Comparison of ENCODE assay signal across 23 cellular contexts in the genomic region with DNA sequence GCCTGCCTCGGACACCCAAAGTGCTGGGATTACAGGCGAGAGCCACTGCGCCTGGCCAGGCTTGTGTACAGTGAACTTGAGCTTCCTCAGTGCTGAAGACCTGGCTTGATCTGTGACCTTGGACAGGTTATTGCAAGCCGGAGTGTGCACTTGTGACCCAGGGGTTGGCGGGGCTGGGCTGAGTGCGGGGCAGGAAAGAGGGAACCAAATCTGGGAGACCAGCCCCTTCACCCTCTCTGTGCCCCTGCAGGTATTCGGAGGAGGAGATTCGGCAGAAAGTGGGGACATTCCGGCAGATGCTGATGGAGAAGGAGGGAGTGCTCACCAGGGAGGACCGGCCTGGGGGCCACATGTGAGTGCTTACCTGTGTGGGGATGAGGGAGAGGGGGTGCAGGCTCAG. TPM values are rescaled to one million over a fixed set of nuclear protein-coding genes. Genes with fewer than 3 reads are reported as not detected.
DNase-seq lines count a peak whose midpoint lies in the region; ATAC-seq, FAIRE-seq and TF ChIP-seq lines count a peak whose summit lies in the region.
"Had no signal": no experiment of that assay in that cellular context is flagged by ENCODE, and none has a peak within 500 bp of the region (broad histone marks: within the 10 kb centered on the region; RNA-seq: fewer than 3 reads in every experiment).

No MANE protein-coding gene starts in this region.

- H3K36me3 Mint-ChIP-seq in stimulated activated naive CD8-positive, alpha-beta T cell treated with anti-CD3 and anti-CD28 coated beads, Interleukin-15, Interleukin-2, amounts not matched to agents 100 ng/mL and 50 ng/mL, for 24 hours (ENCODE audit: low read depth): no peaks in the 10 kb centered on the region
- no peaks in the 10 kb centered on the region for H3K36me3 Mint-ChIP-seq in activated CD4-positive, alpha-beta memory T cell treated with anti-CD3 and anti-CD28 coated beads for 36 hours
- H3K36me3 Mint-ChIP-seq: CD4-positive, alpha-beta memory T cell had no signal

- H4K20me1 ChIP-seq in K562 (replicated peaks; ENCODE audit: control insufficient read depth, insufficient read depth, low read length): peaks cover 3% of the 10 kb centered on the region; the same call in 1 of the 2 replicates

- in situ Hi-C loops in K562 (cut with MboI): no loop called here

- H3K4me1 ChIP-seq in K562 (replicated peaks in 1 of 2; ENCODE audit: control insufficient read depth in 2 of 2, insufficient read depth in 2 of 2, low read length in 2 of 2): peaks cover 0 to 6% of the 10 kb centered on the region in 2 experiments; a peak in 1 of 5 replicates
- peaks cover 0 to 5% of the 10 kb centered on the region in 2 donors for H3K4me1 ChIP-seq in neuronal stem cell (ENCODE audit: control insufficient read depth in 2 of 2, insufficient read depth in 1 of 2, low read depth in 1 of 2, low read length in 2 of 2)

- no peak for TF ChIP-seq EP300 in K562 (IDR thresholded peaks at IDR 0.05; ENCODE audit: low read length)

- peaks cover 7% of the 10 kb centered on the region for H3K27me3 Mint-ChIP-seq in stimulated activated naive CD8-positive, alpha-beta T cell treated with anti-CD3 and anti-CD28 coated beads, Interleukin-15, Interleukin-2, amounts not matched to agents 100 ng/mL and 50 ng/mL, for 24 hours
- H3K27me3 Mint-ChIP-seq in activated CD4-positive, alpha-beta memory T cell treated with anti-CD3 and anti-CD28 coated beads for 36 hours: peaks cover 5% of the 10 kb centered on the region

- no peaks in the 10 kb centered on the region for H3K9me3 Mint-ChIP-seq in stimulated activated naive CD8-positive, alpha-beta T cell treated with anti-CD3 and anti-CD28 coated beads, Interleukin-15, Interleukin-2, amounts not matched to agents 100 ng/mL and 50 ng/mL, for 24 hours
- H3K9me3 Mint-ChIP-seq in activated CD4-positive, alpha-beta memory T cell treated with anti-CD3 and anti-CD28 coated beads for 36 hours: no peaks in the 10 kb centered on the region
- H3K9me3 Mint-ChIP-seq: CD4-positive, alpha-beta memory T cell had no signal

- H3K23ac ChIP-seq in neuronal stem cell (ENCODE audit: low read depth, low read length, poor library complexity): no peak overlapping the region

- no peaks in the 10 kb centered on the region for H3K79me1 ChIP-seq in neuronal stem cell (ENCODE audit: low read depth, low read length)

- no peak overlapping the region for H3K14ac ChIP-seq in neuronal stem cell (ENCODE audit: low read length)

- no peak overlapping the region for H2BK5ac ChIP-seq in neuronal stem cell (ENCODE audit: low read length)

- H4K8ac ChIP-seq in neuronal stem cell (ENCODE audit: low read depth, low read length): no peak overlapping the region

- no peak for TF ChIP-seq POLR2A in K562 (conservative IDR thresholded peaks at IDR 0.05)

- H2AK5ac ChIP-seq in neuronal stem cell (ENCODE audit: low read depth, low read length): peak overlapping the region; percentile 74

- no TSS peak for BruUV-seq in K562 (replicated peaks; lab: Mats Ljungman, UMichigan)

- no peak overlapping the region for H3K27ac ChIP-seq in K562 (ENCODE audit: extremely low read depth, low read depth, low read length)
- no peak overlapping the region for H3K27ac ChIP-seq in neuronal stem cell (replicated peaks; ENCODE audit: low read length)
- H3K27ac ChIP-seq: A549 had no signal

- no peak overlapping the region for H4K91ac ChIP-seq in neuronal stem cell (ENCODE audit: low read depth, low read length, poor library complexity)

- TF ChIP-seq RAD21 in K562 (CRISPR knock-in tag; conservative IDR thresholded peaks at IDR 0.05 in 1 of 2, IDR thresholded peaks at IDR 0.05 in 1 of 2): no peak

- H3K9ac ChIP-seq in K562 (ENCODE audit: insufficient read depth in 1 of 2, low read depth in 2 of 2, low read length in 2 of 2) (0 out of 4 replicates have a peak overlapping the region, but pooled peaks of 1 of the 2 experiments have one; percentile 37), neuronal stem cell (ENCODE audit: low read depth, low read length, poor library complexity) (no peak overlapping the region)

- no peak for DNase-seq in stimulated activated naive CD8-positive, alpha-beta T cell treated with anti-CD3 and anti-CD28 coated beads, Interleukin-15, Interleukin-2, amounts not matched to agents 100 U/mL and 50 U/mL, for 24 hours
- DNase-seq in K562 (ENCODE audit: extremely low read depth in 1 of 4, low spot score in 3 of 4): no peak
- no peak for DNase-seq in neuronal stem cell (ENCODE audit: low spot score)
- DNase-seq in NOMO-1 treated with DMSO at 0.1 percent for 48 hours (lab: John Stamatoyannopoulos, UW; ENCODE audit: unreplicated experiment): no peak
- no peak for DNase-seq in NCI-H2196 (lab: John Stamatoyannopoulos, UW; ENCODE audit: unreplicated experiment)
- DNase-seq in activated CD4-positive, alpha-beta memory T cell treated with anti-CD3 and anti-CD28 coated beads for 36 hours: no peak
- DNase-seq: 8988T; ACHN; AML-193; C1 segment of cervical spinal cord; Calu3; CD4-positive, alpha-beta memory T cell; COR-L47; DMS53; DMS79 treated with DMSO at 0.1 percent for 48 hours; GF-D8; GOT3; H7; HCEC 1CT had no signal

- H3K4me3 ChIP-seq in K562 (no peak overlapping the region), neuronal stem cell (ENCODE audit: low read length in 2 of 2) (no peak overlapping the region)
- H3K4me3 ChIP-seq: A549 had no signal

- ATAC-seq in stimulated activated naive CD8-positive, alpha-beta T cell treated with anti-CD3 and anti-CD28 coated beads, Interleukin-15, Interleukin-2, amounts not matched to agents 100 U/mL and 50 U/mL, for 24 hours: no peak
- ATAC-seq in K562: no peak
- ATAC-seq: A549 had no signal

- no peaks in the 10 kb centered on the region for H3K36me3 ChIP-seq in K562 (ENCODE audit: control insufficient read depth, insufficient read depth, low read length)
- no peaks in the 10 kb centered on the region for H3K36me3 ChIP-seq in neuronal stem cell (replicated peaks in 1 of 2; ENCODE audit: control insufficient read depth in 2 of 2, insufficient read depth in 2 of 2, low read length in 2 of 2)

- WGBS in K562 (ENCODE audit: insufficient coverage, low coverage, missing lambda C conversion rate): 6% methylated on average over 10 of the region's 10 CpGs
- no CpG with 5 or more reads among the region's 10 CpGs for WGBS in neuronal stem cell (ENCODE audit: extremely low coverage in 2 of 2, insufficient read length in 2 of 2, insufficient replicate concordance in 1 of 2), 2 donors

- H3K79me2 ChIP-seq in K562 (ENCODE audit: control insufficient read depth, insufficient read depth, low read length): no peaks in the 10 kb centered on the region

- POLR2A ChIA-PET in K562 (lab: Yijun Ruan, JAX): no interaction called here
- POLR2A ChIA-PET in activated CD4-positive, alpha-beta memory T cell treated with anti-CD3 and anti-CD28 coated beads for 36 hours (lab: Charles Lee): no interaction called here

- intact Hi-C loops in K562 (cut with micrococcal nuclease): no loop called here
- intact Hi-C loops in activated CD4-positive, alpha-beta memory T cell treated with anti-CD3 and anti-CD28 coated beads for 36 hours (cut with micrococcal nuclease): no loop called here

- CTCF ChIA-PET in K562 (lab: Yijun Ruan, JAX; ENCODE audit: low intra/inter-chr PET ratio): no interaction called here
- CTCF ChIA-PET in activated CD4-positive, alpha-beta memory T cell treated with anti-CD3 and anti-CD28 coated beads for 36 hours (lab: Charles Lee): no interaction called here

- no peak overlapping the region for H2AFZ ChIP-seq in K562 (ENCODE audit: low read depth, low read length)
- H2AFZ ChIP-seq in neuronal stem cell (ENCODE audit: low read length): no peak overlapping the region

- no peak overlapping the region for H3K18ac ChIP-seq in neuronal stem cell (ENCODE audit: low read length)

- no peak overlapping the region for H2BK120ac ChIP-seq in neuronal stem cell (ENCODE audit: low read depth, low read length)

- H3K9me1 ChIP-seq in K562 (ENCODE audit: control insufficient read depth, insufficient read depth, low read length): no peaks in the 10 kb centered on the region

- H3K27ac Mint-ChIP-seq in stimulated activated naive CD8-positive, alpha-beta T cell treated with anti-CD3 and anti-CD28 coated beads, Interleukin-15, Interleukin-2, amounts not matched to agents 100 ng/mL and 50 ng/mL, for 24 hours: peak overlapping the region; percentile 31
- H3K27ac Mint-ChIP-seq in activated CD4-positive, alpha-beta memory T cell treated with anti-CD3 and anti-CD28 coated beads for 36 hours: no peak overlapping the region
- H3K27ac Mint-ChIP-seq: CD4-positive, alpha-beta memory T cell had no signal

- no peak overlapping the region for H2BK15ac ChIP-seq in neuronal stem cell (ENCODE audit: low read length)

- H2BK12ac ChIP-seq in neuronal stem cell (ENCODE audit: low read length): no peak overlapping the region

- TF ChIP-seq CTCF in K562 (IDR thresholded peaks at IDR 0.05 in 2 of 3, conservative IDR thresholded peaks at IDR 0.05 in 1 of 3; ENCODE audit: insufficient read depth in 2 of 3, low read depth in 1 of 3, low read length in 3 of 3): no peak

- H3K9me3 ChIP-seq in K562 (replicated peaks; ENCODE audit: control insufficient read depth, insufficient read depth, low read depth, low read length) (no peaks in the 10 kb centered on the region), neuronal stem cell (replicated peaks in 1 of 2; ENCODE audit: control insufficient read depth in 2 of 2, insufficient read depth in 1 of 2, low read depth in 1 of 2, low read length in 2 of 2) (no peaks in the 10 kb centered on the region)
- H3K9me3 ChIP-seq: A549 had no signal

- H3K4me2 ChIP-seq in K562 (ENCODE audit: insufficient read depth, low read length): no peak overlapping the region
- H3K4me2 ChIP-seq in neuronal stem cell (ENCODE audit: insufficient read depth, low read length, poor library complexity, severe bottlenecking): no peak overlapping the region
- H3K4me2 ChIP-seq: A549 had no signal

- no peaks in the 10 kb centered on the region for H3K4me1 Mint-ChIP-seq in stimulated activated naive CD8-positive, alpha-beta T cell treated with anti-CD3 and anti-CD28 coated beads, Interleukin-15, Interleukin-2, amounts not matched to agents 100 ng/mL and 50 ng/mL, for 24 hours (ENCODE audit: low read depth)
- H3K4me1 Mint-ChIP-seq in activated CD4-positive, alpha-beta memory T cell treated with anti-CD3 and anti-CD28 coated beads for 36 hours (ENCODE audit: low read depth): no peaks in the 10 kb centered on the region
- H3K4me1 Mint-ChIP-seq: CD4-positive, alpha-beta memory T cell had no signal

- H3K27me3 ChIP-seq in K562 (ENCODE audit: control insufficient read depth in 2 of 2, insufficient read depth in 2 of 2, low read length in 2 of 2): peaks cover 21 to 56% of the 10 kb centered on the region in 2 experiments
- H3K27me3 ChIP-seq in neuronal stem cell (ENCODE audit: control insufficient read depth in 3 of 3, insufficient read depth in 3 of 3, low read depth in 1 of 3, low read length in 3 of 3): no peaks in the 10 kb centered on the region

- H3K4ac ChIP-seq in neuronal stem cell (ENCODE audit: low read length): no peak overlapping the region

- FAIRE-seq in K562 (lab: Jason Lieb, UNC): no peak
- FAIRE-seq: A549, GM12891, GM18507 had no signal

- no peak overlapping the region for H3K4me3 Mint-ChIP-seq in stimulated activated naive CD8-positive, alpha-beta T cell treated with anti-CD3 and anti-CD28 coated beads, Interleukin-15, Interleukin-2, amounts not matched to agents 100 ng/mL and 50 ng/mL, for 24 hours
- H3K4me3 Mint-ChIP-seq in activated CD4-positive, alpha-beta memory T cell treated with anti-CD3 and anti-CD28 coated beads for 36 hours: no peak overlapping the region
- H3K4me3 Mint-ChIP-seq: CD4-positive, alpha-beta memory T cell had no signal

RNA-seq across cellular contexts. Expression of gene SRRM3, which starts 46.2 kb away (rescaled TPM):
- 0.32 and 1.6 TPM in 2 replicates for total RNA-seq in K562 (2011; cell fraction: chromatin; rRNA removed; ENCODE audit: low replicate concordance)
- total RNA-seq in K562 (2011; cell fraction: nucleolus; rRNA removed): 0.39 and 2.3 TPM in 2 replicates
- 0.84 and 0.88 TPM in 2 replicates for total RNA-seq in K562 (2011; cell fraction: nucleoplasm; rRNA removed)
- 0.45 and 0.59 TPM in 2 replicates for total RNA-seq in K562 (2014; rRNA removed)
- total RNA-seq in K562 (2014; rRNA removed; fragmentation: Illumina TruSeq; extraction: Trizol): 0.16 and 0.18 TPM in 2 replicates
- total RNA-seq in K562 (2015; rRNA removed; fragmentation: Illumina TruSeq; extraction: Trizol): 0.08 TPM in 1 of 2 replicates, not detected in the other
- 0.47 and 0.91 TPM in 2 replicates for total RNA-seq in K562 (2021)
- polyA plus RNA-seq in K562 (2011; rRNA removed): 0.55 and 0.74 TPM in 2 replicates
- 1.0 and 2.3 TPM in 2 replicates for polyA plus RNA-seq in K562 (2011; cell fraction: cytosol; rRNA removed)
- 0.60 and 0.94 TPM in 2 replicates for polyA plus RNA-seq in K562 (2011; cell fraction: nucleus; rRNA removed)
- polyA plus RNA-seq in K562 (2012): 0.42 and 0.48 TPM in 2 replicates
- polyA plus RNA-seq in K562 (2014; fragmentation: Illumina TruSeq; extraction: Trizol): 0.30 and 0.37 TPM in 2 replicates
- polyA plus RNA-seq in K562 (2014; fragmentation: Nextera tagmentation; extraction: Ambion mirVana): under 1 TPM in 1 of 2 experiments, not detected in 1; 0.04 TPM
- 0.43 and 0.46 TPM in 2 replicates for polyA plus RNA-seq in K562 (2014; rRNA removed)
- polyA minus RNA-seq in K562 (2011; rRNA and poly(A)+ RNA removed): 0.30 and 0.70 TPM in 2 replicates
- 0.48 and 1.0 TPM in 2 replicates for polyA minus RNA-seq in K562 (2011; cell fraction: cytosol; rRNA and poly(A)+ RNA removed)
- polyA minus RNA-seq in K562 (2011; cell fraction: nucleus; rRNA and poly(A)+ RNA removed): 0.44 and 0.54 TPM in 2 replicates
- polyA plus RNA-seq in neuronal stem cell (2013, experiment 1 of 2): 4.1 TPM
- 3.9 TPM for polyA plus RNA-seq in neuronal stem cell (2013, experiment 2 of 2)
- not detected for total RNA-seq in activated CD4-positive, alpha-beta memory T cell treated with anti-CD3 and anti-CD28 coated beads for 36 hours
- total RNA-seq: CD4-positive, alpha-beta memory T cell had no signal
- polyA plus RNA-seq: CD4-positive, alpha-beta memory T cell had no signal

RNA-seq across cellular contexts. Expression of gene HSPB1, which starts 54.5 kb away (rescaled TPM):
- total RNA-seq in K562 (2011; cell fraction: chromatin; rRNA removed; ENCODE audit: low replicate concordance): 7.2 and 18.6 TPM in 2 replicates
- total RNA-seq in K562 (2011; cell fraction: nucleolus; rRNA removed): 37.0 and 39.4 TPM in 2 replicates
- 25.3 and 28.7 TPM in 2 replicates for total RNA-seq in K562 (2011; cell fraction: nucleoplasm; rRNA removed)
- total RNA-seq in K562 (2014; rRNA removed): 138 and 216 TPM in 2 replicates
- 16.0 and 27.1 TPM in 2 replicates for total RNA-seq in K562 (2014; rRNA removed; fragmentation: Illumina TruSeq; extraction: Trizol)
- 180 TPM in 2 replicates for total RNA-seq in K562 (2015; rRNA removed; fragmentation: Illumina TruSeq; extraction: Trizol)
- 522 and 565 TPM in 2 replicates for total RNA-seq in K562 (2021)
- polyA plus RNA-seq in K562 (2011; rRNA removed): 44.8 and 88.9 TPM in 2 replicates
- 114 and 636 TPM in 2 replicates for polyA plus RNA-seq in K562 (2011; cell fraction: cytosol; rRNA removed)
- 55.5 and 127 TPM in 2 replicates for polyA plus RNA-seq in K562 (2011; cell fraction: nucleus; rRNA removed)
- polyA plus RNA-seq in K562 (2012): 343 and 551 TPM in 2 replicates
- 258 and 607 TPM in 2 replicates for polyA plus RNA-seq in K562 (2014; fragmentation: Illumina TruSeq; extraction: Trizol)
- polyA plus RNA-seq in K562 (2014; fragmentation: Nextera tagmentation; extraction: Ambion mirVana): 100 to 1,000 TPM in 1 of 2 experiments, 10 to 100 TPM in 1; 97.3 to 128 TPM
- 283 and 298 TPM in 2 replicates for polyA plus RNA-seq in K562 (2014; rRNA removed)
- polyA minus RNA-seq in K562 (2011; rRNA and poly(A)+ RNA removed): 7.3 and 10.1 TPM in 2 replicates
- polyA minus RNA-seq in K562 (2011; cell fraction: cytosol; rRNA and poly(A)+ RNA removed): 107 and 110 TPM in 2 replicates
- 19.9 and 22.8 TPM in 2 replicates for polyA minus RNA-seq in K562 (2011; cell fraction: nucleus; rRNA and poly(A)+ RNA removed)
- 217 TPM for polyA plus RNA-seq in neuronal stem cell (2013, experiment 1 of 2)
- polyA plus RNA-seq in neuronal stem cell (2013, experiment 2 of 2): 205 TPM
- 100 to 1,000 TPM; 119 to 127 TPM for total RNA-seq in activated CD4-positive, alpha-beta memory T cell treated with anti-CD3 and anti-CD28 coated beads for 36 hours
